9 cellular contexts compared by ENCODE assay signal in the genomic region with DNA sequence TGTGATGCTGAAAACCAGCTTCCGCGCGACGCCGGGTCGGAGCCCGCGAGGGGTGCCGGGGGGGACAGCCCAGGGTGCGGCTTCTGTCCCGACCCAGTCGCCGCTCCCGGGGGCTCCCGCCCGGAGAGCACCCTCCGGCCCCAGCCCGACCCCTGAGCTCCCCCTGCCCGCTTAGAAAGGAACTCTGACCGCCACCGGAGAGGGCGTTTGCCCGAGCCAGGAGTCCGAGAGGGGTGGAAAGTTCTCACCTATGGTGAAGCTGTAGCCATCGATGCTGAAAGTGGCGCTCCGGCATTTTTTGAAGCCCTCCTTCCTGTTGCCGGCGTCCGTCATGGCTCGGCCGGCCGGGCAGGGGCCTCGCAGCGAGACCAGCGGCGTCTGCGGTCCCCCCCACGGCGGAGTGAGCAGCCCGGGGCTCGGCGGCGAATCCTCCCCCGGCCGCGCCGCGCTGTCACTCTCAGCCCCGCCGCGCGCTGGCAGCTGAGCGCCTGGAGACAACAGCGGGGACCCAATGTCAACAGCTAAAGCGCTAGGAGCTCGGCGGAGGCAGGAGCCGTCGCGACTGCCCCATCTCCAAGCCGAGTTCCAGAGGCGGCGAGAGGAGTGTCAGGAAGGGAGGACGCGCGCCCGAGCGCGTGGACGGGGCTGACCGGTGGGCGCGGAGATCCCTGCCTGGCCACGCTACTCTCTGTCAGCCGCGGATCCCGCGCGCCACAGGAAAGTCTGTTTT.
DNase-seq lines count a peak whose midpoint lies in the region; ATAC-seq and TF ChIP-seq lines count a peak whose summit lies in the region.
"Had no signal": no experiment of that assay in that cellular context is flagged by ENCODE, and none has a peak within 500 bp of the region (broad histone marks: within the 10 kb centered on the region; RNA-seq: fewer than 3 reads in every experiment).

No MANE protein-coding gene starts in this region.

- H3F3A ChIP-seq in SK-N-SH (replicated peaks; ENCODE audit: insufficient read depth) = no peaks in the 10 kb centered on the region

- no peaks in the 10 kb centered on the region for H3K79me2 ChIP-seq in SK-N-SH (ENCODE audit: insufficient read depth)

- H3K9me2 ChIP-seq in SK-N-SH = no peaks in the 10 kb centered on the region

- H3K27me3 ChIP-seq in SK-N-SH (ENCODE audit: insufficient read depth) = peaks cover 52% of the 10 kb centered on the region

- no peak for TF ChIP-seq EP300 in SK-N-SH (IDR thresholded peaks at IDR 0.05; ENCODE audit: borderline replicate concordance in 1 of 2, low read depth in 1 of 2, low read length in 1 of 2)

- H3K4me2 ChIP-seq in SK-N-SH = peak overlapping the region; percentile 66

- intact Hi-C loops in left ventricle myocardium superior (cut with micrococcal nuclease) = no loop called here

- H3K9me3 ChIP-seq in SK-N-SH = no peaks in the 10 kb centered on the region

- H3K4me3 ChIP-seq in SK-N-SH (ENCODE audit: low read depth in 2 of 2, low read length in 1 of 2) (peak overlapping the region; percentile 18 to 47; a peak in 3 of 4 replicates), retinal pigment epithelial cell (ENCODE audit: low read length) (peak overlapping the region; percentile 44)

- POLR2A ChIA-PET in SK-N-SH (lab: Yijun Ruan, JAX) = no interaction called here

- H3K27ac ChIP-seq in SK-N-SH (ENCODE audit: low read depth in 2 of 2, low read length in 1 of 2) = no peak overlapping the region
- H3K27ac ChIP-seq: epithelial cell of prostate had no signal

- H3K4me1 ChIP-seq in SK-N-SH (ENCODE audit: control insufficient read depth in 1 of 2, insufficient read depth in 2 of 2, low read depth in 1 of 2, low read length in 1 of 2) = no peaks in the 10 kb centered on the region

- TF ChIP-seq RAD21 in SK-N-SH (IDR thresholded peaks at IDR 0.05; ENCODE audit: low read length) = no peak

- no peaks in the 10 kb centered on the region for H4K20me1 ChIP-seq in SK-N-SH (ENCODE audit: insufficient read depth)

- H3K9ac ChIP-seq in SK-N-SH = no peak overlapping the region

- 2% methylated on average over 50 of the region's 80 CpGs for WGBS in SK-N-SH (ENCODE audit: low lambda C conversion rate)

- no peak for TF ChIP-seq CTCF in SK-N-SH (IDR thresholded peaks at IDR 0.05)
- TF ChIP-seq CTCF in retinal pigment epithelial cell (conservative IDR thresholded peaks at IDR 0.05; ENCODE audit: low read depth, low read length) = no peak

- no peaks in the 10 kb centered on the region for H3K36me3 ChIP-seq in SK-N-SH (replicated peaks in 1 of 2; ENCODE audit: control insufficient read depth in 1 of 2, insufficient read depth in 2 of 2, low read length in 1 of 2)

- H2AFZ ChIP-seq in SK-N-SH (ENCODE audit: low read depth) = peak overlapping the region; percentile 56; the same call in 1 of the 2 replicates

- DNase-seq in GM03348 (ENCODE audit: low spot score) (peak; percentile 13), SK-N-SH (peak; percentile 43), left ventricle myocardium superior (peak; percentile 58), retinal pigment epithelial cell (ENCODE audit: low read depth) (no peak), dedifferentiated amniotic fluid mesenchymal stem cell (ENCODE audit: extremely low spot score) (no peak)
- DNase-seq in central memory CD4-positive, alpha-beta T cell = no peak

- CTCF ChIA-PET in SK-N-SH (lab: Yijun Ruan, JAX) = interaction anchor here (2.0 kb wide), 1 partner anchor 88 kb away, joined by 8 read pairs; no protein-coding TSS in a partner anchor

- peak; percentile 74 for ATAC-seq in left ventricle myocardium superior
- ATAC-seq in HG03460 (IDR thresholded peaks at IDR 0.05; ENCODE audit: unreplicated experiment) = no peak
- ATAC-seq in HG02610 (IDR thresholded peaks at IDR 0.05; ENCODE audit: unreplicated experiment) = no peak

TF ChIP-seq in SK-N-SH, 30 proteins besides CTCF, POLR2A, EP300 and RAD21:
- TF ChIP-seq EZH2phosphoT487 (IDR thresholded peaks at IDR 0.05; ENCODE audit: borderline replicate concordance, low read depth) (peak; percentile 33; the same call in 1 of the 2 replicates), FOXM1 (IDR thresholded peaks at IDR 0.05; ENCODE audit: low read depth) (no peak)
- TF ChIP-seq, protein P1, sequence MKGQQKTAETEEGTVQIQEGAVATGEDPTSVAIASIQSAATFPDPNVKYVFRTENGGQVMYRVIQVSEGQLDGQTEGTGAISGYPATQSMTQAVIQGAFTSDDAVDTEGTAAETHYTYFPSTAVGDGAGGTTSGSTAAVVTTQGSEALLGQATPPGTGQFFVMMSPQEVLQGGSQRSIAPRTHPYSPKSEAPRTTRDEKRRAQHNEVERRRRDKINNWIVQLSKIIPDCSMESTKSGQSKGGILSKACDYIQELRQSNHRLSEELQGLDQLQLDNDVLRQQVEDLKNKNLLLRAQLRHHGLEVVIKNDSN (IDR thresholded peaks at IDR 0.05; ENCODE audit: borderline replicate concordance, low read depth) = no peak
- TF ChIP-seq, protein P2, sequence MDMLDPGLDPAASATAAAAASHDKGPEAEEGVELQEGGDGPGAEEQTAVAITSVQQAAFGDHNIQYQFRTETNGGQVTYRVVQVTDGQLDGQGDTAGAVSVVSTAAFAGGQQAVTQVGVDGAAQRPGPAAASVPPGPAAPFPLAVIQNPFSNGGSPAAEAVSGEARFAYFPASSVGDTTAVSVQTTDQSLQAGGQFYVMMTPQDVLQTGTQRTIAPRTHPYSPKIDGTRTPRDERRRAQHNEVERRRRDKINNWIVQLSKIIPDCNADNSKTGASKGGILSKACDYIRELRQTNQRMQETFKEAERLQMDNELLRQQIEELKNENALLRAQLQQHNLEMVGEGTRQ (IDR thresholded peaks at IDR 0.05; ENCODE audit: borderline replicate concordance, low read depth, low read length) = no peak

Comparison
In these comparisons a context has a peak if more than half of its experiments do, and no peak if none do; other contexts are left out.
1. DNase-seq: peak in GM03348 (single experiment), SK-N-SH (single experiment) and left ventricle myocardium superior (single experiment); none in retinal pigment epithelial cell (single experiment), dedifferentiated amniotic fluid mesenchymal stem cell (single experiment) and central memory CD4-positive, alpha-beta T cell (single experiment).